In genomic region chr6:87703039-87703438, GRCh38 we compare ENCODE assay signal across 8 cellular contexts. TPM values are rescaled to one million over a fixed set of nuclear protein-coding genes. Genes with fewer than 3 reads are reported as not detected.
DNase-seq lines count a peak whose midpoint lies in the region; ATAC-seq, FAIRE-seq and TF ChIP-seq lines count a peak whose summit lies in the region.
"Not testable (repeated sequence)": the region's sequence is repeated elsewhere in the genome, so short reads cannot be mapped to it uniquely, and the experiment has no call there.

No MANE protein-coding gene starts in this region.

- not testable (repeated sequence) for DNase-seq in CD8-positive, alpha-beta T cell; T-helper 2 cell treated with Interferon-gamma antibody and Interleukin-4, amounts not matched to agents 5 μg/mL and 100 μg/mL, for 36 hours (ENCODE audit: low spot score); astrocyte (ENCODE audit: low read depth); esophagus muscularis mucosa (ENCODE audit: extremely low spot score); left lung; osteocyte (ENCODE audit: extremely low spot score, unreplicated experiment); thyroid gland

- peak overlapping the region; percentile 72 for H3K4me3 ChIP-seq in CD8-positive, alpha-beta T cell (ENCODE audit: low read depth, low read length)
- H3K4me3 ChIP-seq in astrocyte (ENCODE audit: insufficient read depth, low read depth, low read length) (peak overlapping the region; percentile 79), esophagus muscularis mucosa (peak overlapping the region; percentile 82 to 99 (median 94)), left lung (peak overlapping the region; percentile 43 to 92), thyroid gland (replicated peaks in 1 of 3) (peak overlapping the region in 1 of 3 donors; percentile 98)

- TF ChIP-seq POLR2A in esophagus muscularis mucosa (IDR thresholded peaks at IDR 0.05; ENCODE audit: low read depth); thyroid gland (IDR thresholded peaks at IDR 0.05): not testable (repeated sequence)

- H3K79me2 ChIP-seq in astrocyte (ENCODE audit: insufficient read depth, low read length), result peaks cover 40% of the 10 kb centered on the region

- not testable (repeated sequence) for H3K27ac ChIP-seq in CD8-positive, alpha-beta T cell (ENCODE audit: low read depth, low read length)
- peak overlapping the region; percentile 88 for H3K27ac ChIP-seq in KOPT-K1 (ENCODE audit: low read depth, low read length, poor library complexity, severe bottlenecking)
- H3K27ac ChIP-seq in astrocyte (ENCODE audit: low read depth, low read length), result peak overlapping the region; percentile 79
- H3K27ac ChIP-seq in esophagus muscularis mucosa (replicated peaks in 1 of 4), result peak overlapping the region; percentile 92 to 99 (median 98)
- peak overlapping the region; percentile 98 to 100 for H3K27ac ChIP-seq in left lung
- peak overlapping the region in 2 of 3 donors; percentile 97 to 99 for H3K27ac ChIP-seq in thyroid gland

- peak overlapping the region; percentile 92 for H3K4me3 Mint-ChIP-seq in CD8-positive, alpha-beta T cell
- peak overlapping the region; percentile 92 for H3K4me3 Mint-ChIP-seq in T-helper 2 cell treated with Interferon-gamma antibody and Interleukin-4, amounts not matched to agents 5 μg/mL and 100 μg/mL, for 36 hours
- H3K4me3 Mint-ChIP-seq in astrocyte (ENCODE audit: unreplicated experiment) (peak overlapping the region; percentile 99), osteocyte (ENCODE audit: unreplicated experiment) (peak overlapping the region; percentile 99)

- peaks cover 33% of the 10 kb centered on the region for H3K4me1 Mint-ChIP-seq in CD8-positive, alpha-beta T cell (ENCODE audit: low read depth)
- peaks cover 32% of the 10 kb centered on the region for H3K4me1 Mint-ChIP-seq in T-helper 2 cell treated with Interferon-gamma antibody and Interleukin-4, amounts not matched to agents 5 μg/mL and 100 μg/mL, for 36 hours (ENCODE audit: low read depth)
- H3K4me1 Mint-ChIP-seq in astrocyte (ENCODE audit: low read depth, unreplicated experiment), result not testable (repeated sequence)
- peaks cover 31% of the 10 kb centered on the region for H3K4me1 Mint-ChIP-seq in osteocyte (ENCODE audit: unreplicated experiment)

- WGBS in esophagus muscularis mucosa, result 80% methylated on average over 19 of the region's 19 CpGs
- WGBS in thyroid gland, 2 donors, result 79% methylated on average over 19 of the region's 19 CpGs

- not testable (repeated sequence) for H3K36me3 ChIP-seq in CD8-positive, alpha-beta T cell (ENCODE audit: insufficient read depth, low read length); KOPT-K1 (ENCODE audit: insufficient read depth, low read length); astrocyte (ENCODE audit: insufficient read depth, low read length); esophagus muscularis mucosa; left lung; thyroid gland

- peak overlapping the region; percentile 96 for H3K27ac Mint-ChIP-seq in CD8-positive, alpha-beta T cell
- peak overlapping the region; percentile 89 for H3K27ac Mint-ChIP-seq in T-helper 2 cell treated with Interferon-gamma antibody and Interleukin-4, amounts not matched to agents 5 μg/mL and 100 μg/mL, for 36 hours
- H3K27ac Mint-ChIP-seq in astrocyte (ENCODE audit: unreplicated experiment) (peak overlapping the region; percentile 97), osteocyte (ENCODE audit: unreplicated experiment) (peak overlapping the region; percentile 98)

- H3K27me3 ChIP-seq in CD8-positive, alpha-beta T cell (ENCODE audit: insufficient read depth, low read length); astrocyte (ENCODE audit: insufficient read depth, low read length); esophagus muscularis mucosa; left lung; thyroid gland: not testable (repeated sequence)

- H3K9me3 Mint-ChIP-seq in CD8-positive, alpha-beta T cell; T-helper 2 cell treated with Interferon-gamma antibody and Interleukin-4, amounts not matched to agents 5 μg/mL and 100 μg/mL, for 36 hours; astrocyte (ENCODE audit: unreplicated experiment); osteocyte (ENCODE audit: unreplicated experiment): not testable (repeated sequence)

- H3K9me3 ChIP-seq in CD8-positive, alpha-beta T cell (ENCODE audit: low read length); KOPT-K1 (ENCODE audit: insufficient read depth, low read length, poor library complexity, severe bottlenecking); astrocyte (ENCODE audit: insufficient read depth, low read depth, low read length); esophagus muscularis mucosa; left lung; thyroid gland: not testable (repeated sequence)

- H3K9ac ChIP-seq in astrocyte (ENCODE audit: low read length), result peak overlapping the region; percentile 87

- FAIRE-seq in astrocyte (lab: Jason Lieb, UNC), result not testable (repeated sequence)

- not testable (repeated sequence) for TF ChIP-seq EP300 in esophagus muscularis mucosa (IDR thresholded peaks at IDR 0.05)

- POLR2A ChIA-PET in CD8-positive, alpha-beta T cell (lab: Charles Lee), result interaction anchor here (1.0 to 2.2 kb wide), 9 partner anchors 12 to 295 kb away, joined by 3 to 17 read pairs (median 6); partner anchors contain the start of genes CFAP206, ORC3 and RARS2

- not testable (repeated sequence) for H3K27me3 Mint-ChIP-seq in CD8-positive, alpha-beta T cell (ENCODE audit: low read depth); T-helper 2 cell treated with Interferon-gamma antibody and Interleukin-4, amounts not matched to agents 5 μg/mL and 100 μg/mL, for 36 hours (ENCODE audit: low read depth); astrocyte (ENCODE audit: low read depth, unreplicated experiment); osteocyte (ENCODE audit: unreplicated experiment)

- ATAC-seq in CD8-positive, alpha-beta T cell; left lung: not testable (repeated sequence)

- CTCF ChIA-PET in CD8-positive, alpha-beta T cell (lab: Charles Lee), result not testable (repeated sequence)

- intact Hi-C loops in CD8-positive, alpha-beta T cell (cut with DNase I, micrococcal nuclease), result loop anchor here (5.0 to 10.0 kb wide), 8 partner anchors 39 to 1934 kb away; partner anchors contain the start of genes CFAP206 (in 1 of the 2), LYRM2 (in 1 of the 2), PNRC1 (in 1 of the 2) and SMIM8 (in 1 of the 2)
- intact Hi-C loops in esophagus muscularis mucosa (cut with DNase I); left lung (cut with DNase I); thyroid gland (cut with DNase I): not testable (repeated sequence)

- H3K4me2 ChIP-seq in astrocyte (ENCODE audit: low read length), result peak overlapping the region; percentile 90

- H3K36me3 Mint-ChIP-seq in CD8-positive, alpha-beta T cell, result peaks cover 17% of the 10 kb centered on the region
- peaks cover 16% of the 10 kb centered on the region for H3K36me3 Mint-ChIP-seq in T-helper 2 cell treated with Interferon-gamma antibody and Interleukin-4, amounts not matched to agents 5 μg/mL and 100 μg/mL, for 36 hours (ENCODE audit: low read depth)
- not testable (repeated sequence) for H3K36me3 Mint-ChIP-seq in astrocyte (ENCODE audit: low read depth, unreplicated experiment); osteocyte (ENCODE audit: unreplicated experiment)

- peak overlapping the region; percentile 82 for H2AFZ ChIP-seq in astrocyte (ENCODE audit: low read depth, low read length)

- not testable (repeated sequence) for TF ChIP-seq CTCF in CD8-positive, alpha-beta T cell (IDR thresholded peaks at IDR 0.05); astrocyte (IDR thresholded peaks at IDR 0.05; ENCODE audit: insufficient read depth, low read depth, low read length); esophagus muscularis mucosa (IDR thresholded peaks at IDR 0.05); left lung (IDR thresholded peaks at IDR 0.05); osteocyte (IDR thresholded peaks at IDR 0.05); thyroid gland (IDR thresholded peaks at IDR 0.05)

- H3K4me1 ChIP-seq in CD8-positive, alpha-beta T cell (ENCODE audit: insufficient read depth, low read length); astrocyte (ENCODE audit: insufficient read depth, low read length); thyroid gland: not testable (repeated sequence)
- peaks cover 16 to 23% (median 20%) of the 10 kb centered on the region in 4 donors for H3K4me1 ChIP-seq in esophagus muscularis mucosa
- peaks cover 5 to 32% of the 10 kb centered on the region in 2 donors for H3K4me1 ChIP-seq in left lung

- H4K20me1 ChIP-seq in astrocyte (ENCODE audit: insufficient read depth, low read length), result peaks cover 32% of the 10 kb centered on the region

RNA-seq across cellular contexts. Expression of gene AKIRIN2, which starts 1.0 kb away (rescaled TPM):
- 10 to 100 TPM; 79.4 to 82.4 TPM for total RNA-seq in CD8-positive, alpha-beta T cell
- total RNA-seq in astrocyte (65.4 and 66.8 TPM in 2 replicates), esophagus muscularis mucosa (10 to 100 TPM; 17.4 to 24.0 (median 21.7) TPM), left lung (10 to 100 TPM; 43.6 to 57.8 TPM), osteocyte (67.6 and 68.1 TPM in 2 replicates), thyroid gland (10 to 100 TPM; 20.1 to 24.0 (median 21.9) TPM)
